ENCODE assay signal across 10 cellular contexts in genomic region chr7:57868771-57869483, GRCh38.
DNase-seq lines count a peak whose midpoint lies in the region; ATAC-seq and TF ChIP-seq lines count a peak whose summit lies in the region.
"Had no signal": no experiment of that assay in that cellular context is flagged by ENCODE, and none has a peak within 500 bp of the region (broad histone marks: within the 10 kb centered on the region; RNA-seq: fewer than 3 reads in every experiment).

No MANE protein-coding gene starts in this region.

- no peak for TF ChIP-seq POLR2A in gastroesophageal sphincter (IDR thresholded peaks at IDR 0.05)

- H3K27me3 ChIP-seq in gastroesophageal sphincter: peaks cover 55% of the 10 kb centered on the region
- peaks cover 16% of the 10 kb centered on the region for H3K27me3 ChIP-seq in skeletal muscle satellite cell (ENCODE audit: control insufficient read depth, insufficient read depth, low read length)
- no peaks in the 10 kb centered on the region for H3K27me3 ChIP-seq in SJCRH30

- no peak for TF ChIP-seq EP300 in gastroesophageal sphincter (IDR thresholded peaks at IDR 0.05)

- no peak overlapping the region for H3K9ac ChIP-seq in skeletal muscle satellite cell (ENCODE audit: low read depth, low read length)

- H3K36me3 Mint-ChIP-seq in stimulated activated effector memory CD8-positive, alpha-beta T cell treated with anti-CD3 and anti-CD28 coated beads, Interleukin-12 subunit alpha, Interleukin-12 subunit beta, amount 100 ng/mL, for 72 hours: peaks cover 6% of the 10 kb centered on the region

- H3K4me1 Mint-ChIP-seq in stimulated activated effector memory CD8-positive, alpha-beta T cell treated with anti-CD3 and anti-CD28 coated beads, Interleukin-12 subunit alpha, Interleukin-12 subunit beta, amount 100 ng/mL, for 72 hours: no peaks in the 10 kb centered on the region
- H3K4me1 Mint-ChIP-seq: immature natural killer cell had no signal

- WGBS in gastroesophageal sphincter (ENCODE audit: low coverage in 1 of 2), 2 donors: 9 to 18% methylated on average over 20 to 36 of the region's 66 CpGs

- H3K4me2 ChIP-seq in skeletal muscle satellite cell (ENCODE audit: low read length): peak overlapping the region; percentile 52

- DNase-seq in NCI-H1092 treated with DMSO at 0.1 percent for 48 hours (lab: John Stamatoyannopoulos, UW) (peak; percentile 11), NCI-H1092 (lab: John Stamatoyannopoulos, UW) (no peak), NCI-H526 treated with DMSO at 0.1 percent for 48 hours (lab: John Stamatoyannopoulos, UW) (peak; percentile 19), DMS79 treated with DMSO at 0.1 percent for 48 hours (lab: John Stamatoyannopoulos, UW) (no peak), SJCRH30 (no peak)
- DNase-seq in stimulated activated effector memory CD8-positive, alpha-beta T cell treated with anti-CD3 and anti-CD28 coated beads, Interleukin-12 subunit alpha, Interleukin-12 subunit beta, amount 100 ng/mL, for 72 hours (ENCODE audit: low spot score in 2 of 2): no peak
- DNase-seq: activated CD4-positive, CD25-positive, alpha-beta regulatory T cell treated with anti-CD3 and anti-CD28 coated beads, Interleukin-2, amount 50 U/mL, for 72 hours; immature natural killer cell had no signal

- no peak for ATAC-seq in gastroesophageal sphincter
- no peak for ATAC-seq in stimulated activated effector memory CD8-positive, alpha-beta T cell treated with anti-CD3 and anti-CD28 coated beads, Interleukin-12 subunit alpha, Interleukin-12 subunit beta, amount 100 ng/mL, for 72 hours

- TF ChIP-seq CTCF in gastroesophageal sphincter (IDR thresholded peaks at IDR 0.05): no peak

- H3K9me3 Mint-ChIP-seq in stimulated activated effector memory CD8-positive, alpha-beta T cell treated with anti-CD3 and anti-CD28 coated beads, Interleukin-12 subunit alpha, Interleukin-12 subunit beta, amount 100 ng/mL, for 72 hours: peaks cover 15% of the 10 kb centered on the region

- H3K27ac ChIP-seq in gastroesophageal sphincter (no peak overlapping the region), SJCRH30 (no peak overlapping the region)

- peaks cover 0 to 15% (median 0%) of the 10 kb centered on the region in 3 donors for H3K9me3 ChIP-seq in gastroesophageal sphincter
- H3K9me3 ChIP-seq in skeletal muscle satellite cell (replicated peaks; ENCODE audit: low read length): no peaks in the 10 kb centered on the region
- H3K9me3 ChIP-seq in SJCRH30 (replicated peaks): no peaks in the 10 kb centered on the region; the same call in 1 of the 2 replicates

- peaks cover 0 to 20% (median 0%) of the 10 kb centered on the region in 3 donors for H3K4me1 ChIP-seq in gastroesophageal sphincter
- H3K4me1 ChIP-seq in skeletal muscle satellite cell (ENCODE audit: control insufficient read depth, insufficient read depth, low read length): no peaks in the 10 kb centered on the region
- H3K4me1 ChIP-seq in SJCRH30: no peaks in the 10 kb centered on the region

- peak overlapping the region; percentile 14 to 55 for H3K4me3 ChIP-seq in gastroesophageal sphincter
- H3K4me3 ChIP-seq in skeletal muscle satellite cell (ENCODE audit: low read length): peak overlapping the region; percentile 13
- H3K4me3 ChIP-seq in SJCRH30: no peak overlapping the region

- no peak overlapping the region for H3K27ac Mint-ChIP-seq in stimulated activated effector memory CD8-positive, alpha-beta T cell treated with anti-CD3 and anti-CD28 coated beads, Interleukin-12 subunit alpha, Interleukin-12 subunit beta, amount 100 ng/mL, for 72 hours
- H3K27ac Mint-ChIP-seq: immature natural killer cell had no signal

- H3K4me3 Mint-ChIP-seq in stimulated activated effector memory CD8-positive, alpha-beta T cell treated with anti-CD3 and anti-CD28 coated beads, Interleukin-12 subunit alpha, Interleukin-12 subunit beta, amount 100 ng/mL, for 72 hours: no peak overlapping the region
- H3K4me3 Mint-ChIP-seq: immature natural killer cell had no signal

- H3K36me3 ChIP-seq in gastroesophageal sphincter (no peaks in the 10 kb centered on the region), skeletal muscle satellite cell (ENCODE audit: insufficient read depth, low read length) (no peaks in the 10 kb centered on the region), SJCRH30 (no peaks in the 10 kb centered on the region)

Comparison
In these comparisons a context has a peak if more than half of its experiments do, and no peak if none do; other contexts are left out.
1. DNase-seq: peak in NCI-H1092 treated with DMSO at 0.1 percent for 48 hours (single experiment) and NCI-H526 treated with DMSO at 0.1 percent for 48 hours (single experiment); none in NCI-H1092 (single experiment), DMS79 treated with DMSO at 0.1 percent for 48 hours (single experiment), SJCRH30 (0 of 2) and stimulated activated effector memory CD8-positive, alpha-beta T cell treated with anti-CD3 and anti-CD28 coated beads, Interleukin-12 subunit alpha, Interleukin-12 subunit beta, amount 100 ng/mL, for 72 hours (0 of 2).